Comparison of ENCODE assay signal across 17 cellular contexts in genomic region chr16:29830774-29831173, GRCh38. TPM values are rescaled to one million over a fixed set of nuclear protein-coding genes. Genes with fewer than 3 reads are reported as not detected.
DNase-seq lines count a peak whose midpoint lies in the region; ATAC-seq and TF ChIP-seq lines count a peak whose summit lies in the region.
"Had no signal": no experiment of that assay in that cellular context is flagged by ENCODE, and none has a peak within 500 bp of the region (broad histone marks: within the 10 kb centered on the region; RNA-seq: fewer than 3 reads in every experiment).

No MANE protein-coding gene starts in this region.

- H3K9me3 Mint-ChIP-seq in CD4-positive, alpha-beta memory T cell, result no peaks in the 10 kb centered on the region
- H3K9me3 Mint-ChIP-seq in naive thymus-derived CD4-positive, alpha-beta T cell, result peaks cover 0 to 1% (median 0%) of the 10 kb centered on the region in 11 donors
- H3K9me3 Mint-ChIP-seq: CD8-positive, alpha-beta memory T cell had no signal

- H3K27ac Mint-ChIP-seq in CD4-positive, alpha-beta memory T cell, result peak overlapping the region in 4 of 7 donors; percentile 22 to 72 (median 30)
- peak overlapping the region in 8 of 9 donors; percentile 32 to 99 (median 62) for H3K27ac Mint-ChIP-seq in naive thymus-derived CD4-positive, alpha-beta T cell

- DNase-seq in CD4-positive, alpha-beta memory T cell, result no peak
- no peak for DNase-seq in body of pancreas
- no peak for DNase-seq in naive thymus-derived CD4-positive, alpha-beta T cell
- no peak for DNase-seq in NCI-H2107 (lab: John Stamatoyannopoulos, UW)
- DNase-seq in activated CD8-positive, alpha-beta memory T cell treated with anti-CD3 and anti-CD28 coated beads, Interleukin-2, amount 50 U/mL, for 4 hours, result no peak
- no peak for DNase-seq in NCI-H1092 (lab: John Stamatoyannopoulos, UW)
- DNase-seq in activated naive CD4-positive, alpha-beta T cell treated with Interleukin-2 at 50 U/mL for 16 hours, result no peak
- DNase-seq: BE2C; CD8-positive, alpha-beta memory T cell; DMS53; GF-D8; GOT3 had no signal

- peaks cover 38% of the 10 kb centered on the region for H3K36me3 ChIP-seq in CD4-positive, alpha-beta memory T cell (ENCODE audit: insufficient read depth, low read length)
- peaks cover 9 to 13% of the 10 kb centered on the region in 2 donors for H3K36me3 ChIP-seq in body of pancreas (replicated peaks in 1 of 2; ENCODE audit: insufficient read depth in 1 of 2, low read depth in 2 of 2)
- H3K36me3 ChIP-seq in naive thymus-derived CD4-positive, alpha-beta T cell (ENCODE audit: control insufficient read depth in 2 of 3, insufficient read depth in 3 of 3, low read length in 3 of 3), result peaks cover 13 to 55% (median 16%) of the 10 kb centered on the region in 3 experiments
- H3K36me3 ChIP-seq: BE2C, HAP-1 had no signal

- H3K4me3 ChIP-seq in CD4-positive, alpha-beta memory T cell (ENCODE audit: low read length in 2 of 2), result no peak overlapping the region
- H3K4me3 ChIP-seq in body of pancreas, result no peak overlapping the region
- no peak overlapping the region for H3K4me3 ChIP-seq in naive thymus-derived CD4-positive, alpha-beta T cell (ENCODE audit: low read length)
- H3K4me3 ChIP-seq: A549, HAP-1 had no signal

- no peak for TF ChIP-seq POLR2A in body of pancreas (IDR thresholded peaks at IDR 0.05)

- no peak for ATAC-seq in body of pancreas
- ATAC-seq in naive thymus-derived CD4-positive, alpha-beta T cell, result no peak

- H3K36me3 Mint-ChIP-seq in CD4-positive, alpha-beta memory T cell, result peaks cover 22 to 34% of the 10 kb centered on the region in 2 donors
- H3K36me3 Mint-ChIP-seq in naive thymus-derived CD4-positive, alpha-beta T cell, result peaks cover 3 to 31% (median 23%) of the 10 kb centered on the region in 5 donors

- intact Hi-C loops in CD4-positive, alpha-beta memory T cell (cut with micrococcal nuclease), result no loop called here
- intact Hi-C loops in body of pancreas (cut with DNase I), result no loop called here
- intact Hi-C loops in naive thymus-derived CD4-positive, alpha-beta T cell (cut with micrococcal nuclease), result no loop called here

- H3K27ac ChIP-seq in 22Rv1 (peak overlapping the region; percentile 95), body of pancreas (peak overlapping the region in 3 of 4 donors; percentile 25 to 69 (median 29))
- no peak overlapping the region for H3K27ac ChIP-seq in CD4-positive, alpha-beta memory T cell (ENCODE audit: low read depth, low read length)
- no peak overlapping the region for H3K27ac ChIP-seq in naive thymus-derived CD4-positive, alpha-beta T cell (ENCODE audit: low read depth, low read length)
- H3K27ac ChIP-seq: C4-2B had no signal

- no peaks in the 10 kb centered on the region for H3K9me3 ChIP-seq in CD4-positive, alpha-beta memory T cell (ENCODE audit: control insufficient read depth in 1 of 2, low read length in 2 of 2)
- no peaks in the 10 kb centered on the region for H3K9me3 ChIP-seq in body of pancreas
- no peaks in the 10 kb centered on the region for H3K9me3 ChIP-seq in naive thymus-derived CD4-positive, alpha-beta T cell (ENCODE audit: control insufficient read depth in 2 of 3, low read length in 3 of 3)
- H3K9me3 ChIP-seq: A549, BE2C, HAP-1 had no signal

- CTCF ChIA-PET in CD4-positive, alpha-beta memory T cell (lab: Charles Lee; ENCODE audit: partially characterized antibody), result no interaction called here
- CTCF ChIA-PET in naive thymus-derived CD4-positive, alpha-beta T cell (lab: Charles Lee), result no interaction called here

- TF ChIP-seq CTCF in 22Rv1 (IDR thresholded peaks at IDR 0.05) (no peak), body of pancreas (IDR thresholded peaks at IDR 0.05) (no peak)

- H3K4me1 ChIP-seq in CD4-positive, alpha-beta memory T cell (ENCODE audit: insufficient read depth, low read length), result peaks cover 47% of the 10 kb centered on the region
- H3K4me1 ChIP-seq in body of pancreas, result peaks cover 62% of the 10 kb centered on the region
- H3K4me1 ChIP-seq in naive thymus-derived CD4-positive, alpha-beta T cell (ENCODE audit: control insufficient read depth in 2 of 2, insufficient read depth in 2 of 2, low read length in 2 of 2), result peaks cover 18 to 39% of the 10 kb centered on the region in 2 donors
- H3K4me1 ChIP-seq: BE2C had no signal

- no peaks in the 10 kb centered on the region for H3K27me3 ChIP-seq in CD4-positive, alpha-beta memory T cell (ENCODE audit: insufficient read depth, low read length)
- H3K27me3 ChIP-seq in body of pancreas, result no peaks in the 10 kb centered on the region
- H3K27me3 ChIP-seq in naive thymus-derived CD4-positive, alpha-beta T cell (ENCODE audit: control insufficient read depth in 2 of 2, insufficient read depth in 2 of 2, low read length in 2 of 2), result no peaks in the 10 kb centered on the region
- H3K27me3 ChIP-seq: BE2C had no signal

- no peak overlapping the region for H3K4me3 Mint-ChIP-seq in CD4-positive, alpha-beta memory T cell
- H3K4me3 Mint-ChIP-seq in naive thymus-derived CD4-positive, alpha-beta T cell, result peak overlapping the region in 4 of 10 donors; percentile 9 to 53 (median 36)
- H3K4me3 Mint-ChIP-seq: CD8-positive, alpha-beta memory T cell had no signal

- 94 to 99% methylated on average over 9 to 11 of the region's 11 CpGs for WGBS in body of pancreas, 2 donors

- H3K27me3 Mint-ChIP-seq in CD4-positive, alpha-beta memory T cell, result no peaks in the 10 kb centered on the region
- no peaks in the 10 kb centered on the region for H3K27me3 Mint-ChIP-seq in naive thymus-derived CD4-positive, alpha-beta T cell
- H3K27me3 Mint-ChIP-seq: CD8-positive, alpha-beta memory T cell had no signal

- H3K4me1 Mint-ChIP-seq in CD4-positive, alpha-beta memory T cell, result peaks cover 18 to 52% (median 28%) of the 10 kb centered on the region in 4 donors
- H3K4me1 Mint-ChIP-seq in naive thymus-derived CD4-positive, alpha-beta T cell, result peaks cover 23 to 61% (median 38%) of the 10 kb centered on the region in 7 donors

- POLR2A ChIA-PET in CD4-positive, alpha-beta memory T cell (lab: Charles Lee; ENCODE audit: partially characterized antibody), result no interaction called here
- POLR2A ChIA-PET in naive thymus-derived CD4-positive, alpha-beta T cell (lab: Charles Lee), result no interaction called here

RNA-seq across cellular contexts. Expression of gene MVP, which starts 10.5 kb away (rescaled TPM):
- 100 to 1,000 TPM; 145 to 146 TPM for total RNA-seq in CD4-positive, alpha-beta memory T cell
- 100 to 1,000 TPM; 172 to 187 TPM for polyA plus RNA-seq in CD4-positive, alpha-beta memory T cell
- total RNA-seq in body of pancreas, result 100 to 1,000 TPM in 1 of 2 donors, 10 to 100 TPM in 1; 75.5 to 139 TPM
- 100 to 1,000 TPM; 130 to 221 (median 150) TPM for total RNA-seq in naive thymus-derived CD4-positive, alpha-beta T cell
- polyA plus RNA-seq in naive thymus-derived CD4-positive, alpha-beta T cell, result 100 to 1,000 TPM; 118 to 183 TPM

RNA-seq across cellular contexts. Expression of gene PAGR1, which starts 14.8 kb away (rescaled TPM):
- total RNA-seq in CD4-positive, alpha-beta memory T cell, result 10 to 100 TPM; 43.7 to 44.9 TPM
- 10 to 100 TPM; 46.0 to 51.1 TPM for polyA plus RNA-seq in CD4-positive, alpha-beta memory T cell
- 10 to 100 TPM; 27.5 to 63.9 TPM for total RNA-seq in body of pancreas
- 10 to 100 TPM; 17.5 to 42.0 (median 25.7) TPM for total RNA-seq in naive thymus-derived CD4-positive, alpha-beta T cell
- 10 to 100 TPM; 54.0 to 62.6 TPM for polyA plus RNA-seq in naive thymus-derived CD4-positive, alpha-beta T cell

RNA-seq across cellular contexts. Expression of gene PRRT2, which starts 18.8 kb away (rescaled TPM):
- 1 to 10 TPM; 6.3 to 6.9 TPM for total RNA-seq in CD4-positive, alpha-beta memory T cell
- under 1 TPM; 0.20 to 0.37 TPM for polyA plus RNA-seq in CD4-positive, alpha-beta memory T cell
- total RNA-seq in body of pancreas, result 1 to 10 TPM in 1 of 2 donors, not detected in 1; 1.0 TPM
- 1 to 10 TPM; 1.9 to 4.6 (median 2.8) TPM for total RNA-seq in naive thymus-derived CD4-positive, alpha-beta T cell
- polyA plus RNA-seq in naive thymus-derived CD4-positive, alpha-beta T cell, result under 1 TPM in 1 of 2 donors, not detected in 1; 0.07 TPM
- total RNA-seq: HT-29 had no signal

RNA-seq across cellular contexts. Expression of gene MAZ, which starts 24.4 kb away (rescaled TPM):
- total RNA-seq in CD4-positive, alpha-beta memory T cell, result 100 to 1,000 TPM; 258 to 264 TPM
- 10 to 100 TPM; 40.3 to 69.1 TPM for polyA plus RNA-seq in CD4-positive, alpha-beta memory T cell
- 100 to 1,000 TPM in 1 of 2 donors, 10 to 100 TPM in 1; 57.9 to 125 TPM for total RNA-seq in body of pancreas
- 100 to 1,000 TPM; 192 to 424 (median 259) TPM for total RNA-seq in naive thymus-derived CD4-positive, alpha-beta T cell
- polyA plus RNA-seq in naive thymus-derived CD4-positive, alpha-beta T cell, result 10 to 100 TPM; 36.9 to 44.5 TPM

RNA-seq across cellular contexts. Expression of gene CDIPT, which starts 32.3 kb away (rescaled TPM):
- total RNA-seq in CD4-positive, alpha-beta memory T cell, result 10 to 100 TPM; 76.2 to 79.8 TPM
- polyA plus RNA-seq in CD4-positive, alpha-beta memory T cell, result 100 to 1,000 TPM in 1 of 2 donors, 10 to 100 TPM in 1; 87.2 to 123 TPM
- 10 to 100 TPM; 76.5 to 79.9 TPM for total RNA-seq in body of pancreas
- 10 to 100 TPM; 36.5 to 92.0 (median 69.9) TPM for total RNA-seq in naive thymus-derived CD4-positive, alpha-beta T cell
- polyA plus RNA-seq in naive thymus-derived CD4-positive, alpha-beta T cell, result 100 to 1,000 TPM in 1 of 2 donors, 10 to 100 TPM in 1; 96.3 to 127 TPM

Comparison
In these comparisons a context has a peak if more than half of its experiments do, and no peak if none do; other contexts are left out.
1. H3K27ac ChIP-seq: peak in 22Rv1 (single experiment) and body of pancreas (3 of 4); none in CD4-positive, alpha-beta memory T cell (single experiment) and naive thymus-derived CD4-positive, alpha-beta T cell (single experiment).